Comparison of ENCODE assay signal across 10 cellular contexts in the genomic region with DNA sequence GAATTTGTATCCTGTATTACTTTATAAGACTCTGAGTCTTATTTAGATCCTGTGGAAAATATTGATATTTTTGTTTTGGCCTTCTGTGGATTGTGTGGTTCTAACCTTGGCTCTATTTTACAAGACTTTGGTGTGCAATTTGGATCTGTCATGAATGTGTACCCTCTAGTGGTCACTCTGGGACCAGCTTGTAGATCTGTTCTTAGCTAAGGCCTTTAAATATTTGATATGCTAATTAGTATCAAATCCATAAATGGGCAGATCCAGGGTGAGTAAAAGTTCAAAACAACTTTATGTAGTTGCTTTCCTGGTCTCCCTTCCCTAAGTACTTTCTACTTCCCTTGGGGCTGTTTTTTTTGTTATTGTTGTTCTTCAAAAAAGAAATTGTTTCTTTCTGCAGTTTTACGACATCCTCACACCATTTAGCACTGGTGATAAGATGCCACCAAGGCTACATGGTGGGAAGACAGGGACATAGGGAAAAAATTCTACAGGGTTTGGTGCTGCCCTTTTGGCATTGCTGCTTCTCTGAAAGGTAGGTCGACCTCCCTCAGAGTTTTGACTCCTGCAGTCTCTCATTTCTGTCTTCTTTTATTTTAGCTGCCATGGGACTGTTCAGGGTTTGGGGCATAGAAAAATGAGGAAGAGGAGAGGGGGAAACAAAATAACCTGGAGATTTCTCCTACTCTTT.
DNase-seq lines count a peak whose midpoint lies in the region; ATAC-seq and TF ChIP-seq lines count a peak whose summit lies in the region.
"Had no signal": no experiment of that assay in that cellular context is flagged by ENCODE, and none has a peak within 500 bp of the region (broad histone marks: within the 10 kb centered on the region; RNA-seq: fewer than 3 reads in every experiment).

No MANE protein-coding gene starts in this region.

- H3K4me3 ChIP-seq in ascending aorta: no peak overlapping the region

- peak; percentile 3 for DNase-seq in DMS 273 treated with DMSO at 0.1 percent for 48 hours (lab: John Stamatoyannopoulos, UW)
- DNase-seq in HuH-7 (ENCODE audit: low spot score): peak; percentile 6
- no peak for DNase-seq in ascending aorta (ENCODE audit: low spot score in 2 of 2)
- DNase-seq in iPS-NIHi7 (ENCODE audit: extremely low spot score): peak; percentile 13
- no peak for DNase-seq in ureter (ENCODE audit: low spot score)
- DNase-seq in T1000 (lab: John Stamatoyannopoulos, UW): no peak
- DNase-seq: naive B cell, T-cell had no signal

- H3K27me3 ChIP-seq in ascending aorta: no peaks in the 10 kb centered on the region

- intact Hi-C loops in ascending aorta (cut with DNase I): no loop called here

- H3K27ac ChIP-seq in ascending aorta: no peak overlapping the region

- H3K4me1 ChIP-seq in ascending aorta: no peaks in the 10 kb centered on the region

- no peaks in the 10 kb centered on the region for H3K36me3 ChIP-seq in ascending aorta

- H3K9me3 ChIP-seq in ascending aorta: no peaks in the 10 kb centered on the region

- ATAC-seq in GM19395 (IDR thresholded peaks at IDR 0.05; ENCODE audit: unreplicated experiment) (no peak), HG03175 (IDR thresholded peaks at IDR 0.05; ENCODE audit: unreplicated experiment) (no peak)

- TF ChIP-seq CTCF in ascending aorta (IDR thresholded peaks at IDR 0.05): peak in 2 of 3 experiments; percentile 24 to 36

Comparison
In these comparisons a context has a peak if more than half of its experiments do, and no peak if none do; other contexts are left out.
1. DNase-seq: peak in DMS 273 treated with DMSO at 0.1 percent for 48 hours (single experiment), HuH-7 (single experiment) and iPS-NIHi7 (single experiment); none in ascending aorta (0 of 2), ureter (single experiment) and T1000 (single experiment).